22 cellular contexts compared by ENCODE assay signal in the genomic region with DNA sequence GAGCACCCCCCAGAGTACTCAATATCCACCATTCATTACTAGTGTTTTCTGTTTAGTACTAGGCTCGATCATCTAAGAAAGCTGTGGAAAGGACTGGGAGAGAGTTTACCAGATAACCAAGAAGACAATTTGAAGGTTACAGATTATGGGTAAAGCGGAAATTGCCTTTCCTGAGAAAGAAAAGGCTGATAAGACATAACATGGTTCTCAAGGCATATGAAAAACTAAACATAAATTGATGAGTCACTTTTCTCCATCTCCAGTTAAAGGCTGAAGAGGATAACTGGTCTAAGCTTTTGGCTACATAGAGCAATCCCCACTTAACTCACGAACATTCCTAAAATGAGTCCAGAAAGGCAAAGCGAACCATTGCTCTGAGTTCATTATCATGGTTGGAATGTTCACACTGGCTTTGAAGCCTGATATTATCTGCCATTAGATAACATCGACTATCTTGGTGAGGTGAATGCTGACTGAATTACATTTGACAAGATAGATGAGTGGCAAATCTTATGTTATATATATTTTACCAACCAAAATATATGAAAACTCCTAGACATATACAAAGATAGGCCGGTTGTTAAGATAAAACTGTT.
A peak's percentile ranks its signal among the peaks of the same experiment; 100 is the strongest.
DNase-seq lines count a peak whose midpoint lies in the region; ATAC-seq and TF ChIP-seq lines count a peak whose summit lies in the region.
"Had no signal": no experiment of that assay in that cellular context is flagged by ENCODE, and none has a peak within 500 bp of the region (broad histone marks: within the 10 kb centered on the region; RNA-seq: fewer than 3 reads in every experiment).

No MANE protein-coding gene starts in this region.

- H3K4me3 Mint-ChIP-seq in activated CD4-positive, alpha-beta T cell treated with anti-CD3 and anti-CD28 coated beads for 36 hours = no peak overlapping the region
- H3K4me3 Mint-ChIP-seq in endodermal cell = peak overlapping the region; percentile 6
- no peak overlapping the region for H3K4me3 Mint-ChIP-seq in natural killer cell
- H3K4me3 Mint-ChIP-seq: activated naive CD4-positive, alpha-beta T cell treated with anti-CD3 and anti-CD28 coated beads for 36 hours; activated T-cell treated with anti-CD3 and anti-CD28 coated beads, Interleukin-2, amount 50 U/mL, for 24 hours; type B pancreatic cell; WTC11 had no signal

- 76 to 85% methylated on average over 3 to 6 of the region's 6 CpGs for WGBS in endodermal cell (ENCODE audit: insufficient coverage in 1 of 2, insufficient read length in 1 of 2), 2 experiments

- H3K9me3 Mint-ChIP-seq in activated CD4-positive, alpha-beta T cell treated with anti-CD3 and anti-CD28 coated beads for 36 hours (ENCODE audit: low read depth) = no peaks in the 10 kb centered on the region
- H3K9me3 Mint-ChIP-seq in endodermal cell (peaks cover 3% of the 10 kb centered on the region), natural killer cell (no peaks in the 10 kb centered on the region)
- H3K9me3 Mint-ChIP-seq: activated naive CD4-positive, alpha-beta T cell treated with anti-CD3 and anti-CD28 coated beads for 36 hours; activated T-cell treated with anti-CD3 and anti-CD28 coated beads, Interleukin-2, amount 50 U/mL, for 24 hours; WTC11 had no signal

- peaks cover 34% of the 10 kb centered on the region for H3K4me1 Mint-ChIP-seq in activated CD4-positive, alpha-beta T cell treated with anti-CD3 and anti-CD28 coated beads for 36 hours
- H3K4me1 Mint-ChIP-seq in endodermal cell = peaks cover 42% of the 10 kb centered on the region
- H3K4me1 Mint-ChIP-seq in natural killer cell = peaks cover 15 to 18% of the 10 kb centered on the region in 2 donors

- H3K9me3 ChIP-seq in endodermal cell (ENCODE audit: control insufficient read depth, low read length) = peaks cover 8% of the 10 kb centered on the region

- H3K27ac Mint-ChIP-seq in activated CD4-positive, alpha-beta T cell treated with anti-CD3 and anti-CD28 coated beads for 36 hours = peak overlapping the region; percentile 66
- H3K27ac Mint-ChIP-seq in endodermal cell (peak overlapping the region; percentile 69), natural killer cell (peak overlapping the region; percentile 5 to 74)
- H3K27ac Mint-ChIP-seq: type B pancreatic cell, WTC11 had no signal

- peak overlapping the region; percentile 31 for H3K4me3 ChIP-seq in endodermal cell (ENCODE audit: low read length)

- no peaks in the 10 kb centered on the region for H3K27me3 Mint-ChIP-seq in activated CD4-positive, alpha-beta T cell treated with anti-CD3 and anti-CD28 coated beads for 36 hours
- H3K27me3 Mint-ChIP-seq in endodermal cell (ENCODE audit: insufficient read depth) = no peaks in the 10 kb centered on the region
- no peaks in the 10 kb centered on the region for H3K27me3 Mint-ChIP-seq in natural killer cell (ENCODE audit: low read depth in 2 of 2)
- H3K27me3 Mint-ChIP-seq: activated T-cell treated with anti-CD3 and anti-CD28 coated beads, Interleukin-2, amount 50 U/mL, for 24 hours; type B pancreatic cell had no signal

- no peaks in the 10 kb centered on the region for H3K36me3 ChIP-seq in endodermal cell (ENCODE audit: control insufficient read depth, insufficient read depth, low read length)

- H3K36me3 Mint-ChIP-seq in activated CD4-positive, alpha-beta T cell treated with anti-CD3 and anti-CD28 coated beads for 36 hours (ENCODE audit: low read depth) = peaks cover 22% of the 10 kb centered on the region
- H3K36me3 Mint-ChIP-seq in endodermal cell (ENCODE audit: low read depth) (peaks cover 11% of the 10 kb centered on the region), natural killer cell (no peaks in the 10 kb centered on the region)
- H3K36me3 Mint-ChIP-seq: WTC11 had no signal

- intact Hi-C loops in activated CD4-positive, alpha-beta T cell treated with anti-CD3 and anti-CD28 coated beads for 36 hours (cut with DNase I, micrococcal nuclease) = loop anchor here (2.0 to 10.0 kb wide), 4 partner anchors 15 to 128 kb away; a partner anchor contains a TSS
- intact Hi-C loops in natural killer cell (cut with micrococcal nuclease) = no loop called here

- ATAC-seq in activated CD4-positive, alpha-beta T cell treated with anti-CD3 and anti-CD28 coated beads for 36 hours = no peak
- ATAC-seq in natural killer cell = no peak
- ATAC-seq in foreskin keratinocyte = no peak
- ATAC-seq in HG02798 (IDR thresholded peaks at IDR 0.05; ENCODE audit: poor library complexity, unreplicated experiment) = no peak
- ATAC-seq: Panc1, WTC11 had no signal

- POLR2A ChIA-PET in activated CD4-positive, alpha-beta T cell treated with anti-CD3 and anti-CD28 coated beads for 36 hours (lab: Charles Lee) = no interaction called here

- H3K4me1 ChIP-seq in endodermal cell (ENCODE audit: control insufficient read depth, insufficient read depth, low read length) (peaks cover 6% of the 10 kb centered on the region), foreskin keratinocyte (no peaks in the 10 kb centered on the region)

- CTCF ChIA-PET in activated CD4-positive, alpha-beta T cell treated with anti-CD3 and anti-CD28 coated beads for 36 hours (lab: Charles Lee) = no interaction called here

- no peak for TF ChIP-seq CTCF in endodermal cell (conservative IDR thresholded peaks at IDR 0.05)
- no peak for TF ChIP-seq CTCF in natural killer cell (IDR thresholded peaks at IDR 0.05)
- no peak for TF ChIP-seq CTCF in foreskin keratinocyte (conservative IDR thresholded peaks at IDR 0.05)

- H3K27ac ChIP-seq in endodermal cell (ENCODE audit: low read depth, low read length) = no peak overlapping the region
- no peak overlapping the region for H3K27ac ChIP-seq in foreskin keratinocyte
- H3K27ac ChIP-seq: HL-60 had no signal

- no peak for DNase-seq in activated CD4-positive, alpha-beta T cell treated with anti-CD3 and anti-CD28 coated beads for 36 hours
- DNase-seq in activated CD4-positive, alpha-beta T cell treated with anti-CD3 and anti-CD28 coated beads for 1 hour = no peak
- peak; percentile 57 for DNase-seq in OCI-M1 (lab: John Stamatoyannopoulos, UW)
- no peak for DNase-seq in endodermal cell
- no peak for DNase-seq in natural killer cell
- DNase-seq in foreskin keratinocyte = no peak
- no peak for DNase-seq in GM19238 (ENCODE audit: insufficient read length, low spot score)
- DNase-seq: activated naive CD4-positive, alpha-beta T cell treated with anti-CD3 and anti-CD28 coated beads for 36 hours; activated T-cell treated with anti-CD3 and anti-CD28 coated beads, Interleukin-2, amount 50 U/mL, for 24 hours; Calu3; cerebellar nuclear complex; erythroblast; kidney; NCI-H2107; NCI-H510A treated with DMSO at 0.1 percent for 48 hours; SIG-M5; stimulated activated CD4-positive, alpha-beta T cell treated with anti-CD3 and anti-CD28 coated beads, Interleukin-4, amount 100 ng/mL, for 4 hours had no signal

- H3K27me3 ChIP-seq in endodermal cell (ENCODE audit: control insufficient read depth, insufficient read depth, low read length, poor library complexity, severe bottlenecking) = no peaks in the 10 kb centered on the region
- no peaks in the 10 kb centered on the region for H3K27me3 ChIP-seq in foreskin keratinocyte

- H3K9ac ChIP-seq in endodermal cell (ENCODE audit: extremely low read depth, low read length, poor library complexity, severe bottlenecking) = no peak overlapping the region
